Comparison of ENCODE assay signal across 11 cellular contexts in the genomic region with DNA sequence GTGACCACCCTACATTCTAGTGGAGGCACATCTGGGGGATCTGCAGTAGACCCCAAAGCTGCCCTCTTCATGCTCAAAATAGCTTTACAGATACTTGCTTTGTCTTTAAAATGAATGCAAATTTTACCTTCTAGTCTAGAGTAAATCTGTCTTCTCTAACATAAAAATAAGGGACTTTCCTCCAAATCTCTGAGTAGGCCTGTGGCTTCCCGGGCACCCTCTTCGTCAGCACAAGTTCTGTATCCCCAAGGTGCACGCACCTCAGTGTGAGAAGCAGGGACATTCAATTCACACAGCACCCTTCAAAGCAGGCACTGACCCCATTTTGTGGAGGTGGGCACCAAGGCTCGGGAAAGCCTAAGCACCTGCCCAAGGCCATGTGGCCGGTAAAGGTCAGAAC. TPM values are rescaled to one million over a fixed set of nuclear protein-coding genes. Genes with fewer than 3 reads are reported as not detected.
DNase-seq lines count a peak whose midpoint lies in the region; TF ChIP-seq lines count a peak whose summit lies in the region.
"Had no signal": no experiment of that assay in that cellular context is flagged by ENCODE, and none has a peak within 500 bp of the region (broad histone marks: within the 10 kb centered on the region; RNA-seq: fewer than 3 reads in every experiment).

No MANE protein-coding gene starts in this region.

- TF ChIP-seq CTCF in thyroid gland (IDR thresholded peaks at IDR 0.05), result no peak

- H3K27me3 ChIP-seq in muscle layer of colon (ENCODE audit: control insufficient read depth in 1 of 2, insufficient read depth in 2 of 2, low read length in 2 of 2) (no peaks in the 10 kb centered on the region), thyroid gland (no peaks in the 10 kb centered on the region)
- H3K27me3 ChIP-seq: testis had no signal

- H3K36me3 ChIP-seq in muscle layer of colon (ENCODE audit: insufficient read depth, low read length), result peaks cover 65% of the 10 kb centered on the region
- H3K36me3 ChIP-seq in thyroid gland, result peaks cover 48 to 53% of the 10 kb centered on the region in 2 donors

- H3K4me1 ChIP-seq in muscle layer of colon (ENCODE audit: insufficient read depth, low read length), result peaks cover 78% of the 10 kb centered on the region
- peaks cover 29 to 51% of the 10 kb centered on the region in 2 donors for H3K4me1 ChIP-seq in thyroid gland

- peak; percentile 37 for DNase-seq in stimulated activated CD4-positive, alpha-beta T cell treated with anti-CD3 and anti-CD28 coated beads, Interleukin-15, amount 100 ng/mL, for 24 hours
- DNase-seq in stimulated activated CD4-positive, alpha-beta T cell treated with anti-CD3 and anti-CD28 coated beads, Interleukin-4, amount 100 ng/mL, for 24 hours, result no peak
- peak; percentile 32 for DNase-seq in activated CD4-positive, alpha-beta T cell treated with anti-CD3 and anti-CD28 coated beads, Interleukin-2, amount 50 U/mL, for 1 hour
- DNase-seq in UCSD-AML1 (lab: John Stamatoyannopoulos, UW; ENCODE audit: unreplicated experiment), result no peak
- no peak for DNase-seq in HCEC 1CT
- no peak for DNase-seq in GM19238 (ENCODE audit: insufficient read length, low spot score)
- DNase-seq in thyroid gland, result no peak
- DNase-seq: AML-193, NCI-H1436 treated with DMSO at 0.1 percent for 48 hours, testis had no signal

- H3K9ac ChIP-seq in muscle layer of colon (ENCODE audit: low read length), result no peak overlapping the region

- H3K9me3 ChIP-seq in muscle layer of colon (ENCODE audit: low read length) (no peaks in the 10 kb centered on the region), thyroid gland (no peaks in the 10 kb centered on the region)
- H3K9me3 ChIP-seq: testis had no signal

- WGBS in thyroid gland, 2 donors, result 92 to 95% methylated on average over 5 of the region's 5 CpGs

- TF ChIP-seq POLR2A in thyroid gland (IDR thresholded peaks at IDR 0.05), result no peak

- intact Hi-C loops in thyroid gland (cut with DNase I), result no loop called here

- no peak overlapping the region for H3K4me3 ChIP-seq in muscle layer of colon (ENCODE audit: low read depth in 1 of 2, low read length in 2 of 2)
- no peak overlapping the region for H3K4me3 ChIP-seq in thyroid gland (replicated peaks in 1 of 3)
- H3K4me3 ChIP-seq: testis had no signal

- H3K27ac ChIP-seq in muscle layer of colon (ENCODE audit: low read depth, low read length) (peak overlapping the region; percentile 1), thyroid gland (no peak overlapping the region)
- H3K27ac ChIP-seq: testis had no signal

RNA-seq across cellular contexts. Expression of gene MEF2D, which starts 19.0 kb away (rescaled TPM):
- 10 to 100 TPM; 26.4 to 80.6 (median 32.0) TPM for total RNA-seq in thyroid gland

Comparison
In these comparisons a context has a peak if more than half of its experiments do, and no peak if none do; other contexts are left out.
1. DNase-seq: peak in stimulated activated CD4-positive, alpha-beta T cell treated with anti-CD3 and anti-CD28 coated beads, Interleukin-15, amount 100 ng/mL, for 24 hours (single experiment) and activated CD4-positive, alpha-beta T cell treated with anti-CD3 and anti-CD28 coated beads, Interleukin-2, amount 50 U/mL, for 1 hour (single experiment); none in stimulated activated CD4-positive, alpha-beta T cell treated with anti-CD3 and anti-CD28 coated beads, Interleukin-4, amount 100 ng/mL, for 24 hours (single experiment), UCSD-AML1 (single experiment), HCEC 1CT (single experiment), GM19238 (single experiment) and thyroid gland (0 of 2).